ENCODE assay signal across 8 cellular contexts in genomic region chr5:135887447-135887864, GRCh38. TPM values are rescaled to one million over a fixed set of nuclear protein-coding genes. Genes with fewer than 3 reads are reported as not detected.
DNase-seq lines count a peak whose midpoint lies in the region; ATAC-seq, FAIRE-seq and TF ChIP-seq lines count a peak whose summit lies in the region.

No MANE protein-coding gene starts in this region.

- no peaks in the 10 kb centered on the region for H3K9me3 ChIP-seq in A673 (ENCODE audit: low read depth, low read length, poor library complexity, severe bottlenecking)

- H3K27me3 ChIP-seq in A673 (replicated peaks; ENCODE audit: insufficient read depth, low read depth, low read length, poor library complexity): peaks cover 18% of the 10 kb centered on the region
- peaks cover 2% of the 10 kb centered on the region for H3K27me3 ChIP-seq in bronchial epithelial cell (ENCODE audit: control insufficient read depth, insufficient read depth, low read length)

- DNase-seq in A673 (ENCODE audit: low spot score) (peak; percentile 77), NCI-H2081 treated with DMSO at 0.1 percent for 48 hours (lab: John Stamatoyannopoulos, UW) (peak; percentile 1), bronchial epithelial cell (ENCODE audit: low read depth) (peak; percentile 65), kidney glomerular epithelial cell (lab: John Stamatoyannopoulos, UW) (peak; percentile 35)
- peak; percentile 65 for DNase-seq in stimulated activated CD4-positive, alpha-beta T cell treated with anti-CD3 and anti-CD28 coated beads, Interleukin-4, amount 100 ng/mL, for 24 hours

- BruUV-seq in A673 (replicated peaks; lab: Mats Ljungman, UMichigan): no TSS peak

- ATAC-seq in GM18511 (IDR thresholded peaks at IDR 0.05; ENCODE audit: unreplicated experiment): peak; percentile 88
- ATAC-seq in HG02981 (IDR thresholded peaks at IDR 0.05; ENCODE audit: unreplicated experiment): peak; percentile 93

- no peak for FAIRE-seq in bronchial epithelial cell (lab: Jason Lieb, UNC)

- peak; percentile 87 for TF ChIP-seq CTCF in A673 (conservative IDR thresholded peaks at IDR 0.05; ENCODE audit: low read depth, low read length)
- TF ChIP-seq CTCF in VCaP (conservative IDR thresholded peaks at IDR 0.05): peak; percentile 83
- TF ChIP-seq CTCF in bronchial epithelial cell (IDR thresholded peaks at IDR 0.05; ENCODE audit: insufficient read depth, low read length, severe bottlenecking): peak; percentile 69

- intact Hi-C loops in A673 (cut with micrococcal nuclease; ENCODE audit: unreplicated experiment): loop anchor here (1.0 to 10.0 kb wide), 6 partner anchors 175 to 887 kb away; no protein-coding TSS in a partner anchor

- no peak overlapping the region for H3K27ac ChIP-seq in A673 (ENCODE audit: low read depth, low read length, poor library complexity, severe bottlenecking)
- no peak overlapping the region; the same call in 1 of the 2 replicates for H3K27ac ChIP-seq in VCaP

- H3K36me3 ChIP-seq in A673 (ENCODE audit: insufficient read depth, low read length, poor library complexity, severe bottlenecking) (no peaks in the 10 kb centered on the region), bronchial epithelial cell (ENCODE audit: control insufficient read depth, insufficient read depth, low read length) (no peaks in the 10 kb centered on the region)

- CTCF ChIA-PET in A673 (lab: Charles Lee): interaction anchor here (1.7 kb wide), 1 partner anchor 325 kb away, joined by 3 read pairs; no protein-coding TSS in a partner anchor

- POLR2A ChIA-PET in A673 (lab: Charles Lee; ENCODE audit: low non-redundant PET): no interaction called here

- H3K4me3 ChIP-seq in A673 (ENCODE audit: low read depth, low read length, poor library complexity, severe bottlenecking) (no peak overlapping the region), bronchial epithelial cell (ENCODE audit: low read depth, low read length) (no peak overlapping the region)

- no peaks in the 10 kb centered on the region for H3K4me1 ChIP-seq in A673 (ENCODE audit: insufficient read depth, low read length, poor library complexity, severe bottlenecking)

RNA-seq across cellular contexts. Expression of gene IL9, which starts 8.2 kb away (rescaled TPM):
- total RNA-seq in A673 (2021) (not detected in 2 replicates), bronchial epithelial cell (not detected in 2 replicates)

RNA-seq across cellular contexts. Expression of gene SLC25A48, which starts 53.0 kb away (rescaled TPM):
- total RNA-seq in A673 (2021) (not detected in 2 replicates), bronchial epithelial cell (not detected in 2 replicates)

Comparison
In these comparisons a context has a peak if more than half of its experiments do, and no peak if none do; other contexts are left out.
1. DNase-seq: peak in every context shown above with its lines; median percentile 77 in A673; 65 in bronchial epithelial cell; 65 in stimulated activated CD4-positive, alpha-beta T cell treated with anti-CD3 and anti-CD28 coated beads, Interleukin-4, amount 100 ng/mL, for 24 hours; 35 in kidney glomerular epithelial cell; 1 in NCI-H2081 treated with DMSO at 0.1 percent for 48 hours.